24 cellular contexts compared by ENCODE assay signal in the genomic region with DNA sequence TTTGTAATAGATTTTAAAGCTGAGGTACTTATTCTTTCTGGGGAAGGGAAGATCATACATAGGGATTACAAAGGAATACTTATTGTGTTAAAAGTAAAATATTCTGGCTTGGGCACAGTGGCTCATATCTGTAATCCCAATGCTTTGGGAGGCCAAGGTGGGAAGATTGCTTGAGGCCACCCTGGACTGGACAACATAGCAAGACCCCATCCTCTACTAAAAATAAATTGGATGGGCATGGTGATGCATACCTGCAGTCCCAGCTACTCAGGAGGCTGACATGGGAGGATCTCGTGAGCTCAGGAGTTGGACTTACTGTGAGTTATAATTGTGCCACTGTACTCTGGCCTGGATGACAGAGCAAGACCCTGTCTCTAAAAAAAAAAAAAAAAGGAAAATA.
"Had no signal": no experiment of that assay in that cellular context is flagged by ENCODE, and none has a peak within 500 bp of the region (broad histone marks: within the 10 kb centered on the region; RNA-seq: fewer than 3 reads in every experiment).

No MANE protein-coding gene starts in this region.

- DNase-seq: colonic mucosa; effector CD8-positive, alpha-beta T cell; endodermal cell; glutamatergic neuron; heart right ventricle; hippocampal formation; left cardiac atrium; left lung; mesendoderm; naive thymus-derived CD8-positive, alpha-beta T cell; nephron progenitor cell; nucleus accumbens; right cardiac atrium; stimulated activated CD4-positive, alpha-beta T cell treated with anti-CD3 and anti-CD28 coated beads, Interleukin-15, amount 100 ng/mL, for 24 hours; stimulated activated CD4-positive, alpha-beta T cell treated with anti-CD3 and anti-CD28 coated beads, Interleukin-2, amount 100 ng/mL, for 48 hours; stimulated activated naive B cell treated with anti-CD40 and anti-IgM and Interleukin-4, amounts not matched to agents 10 μg/mL and 1 μg/mL and 100 μg/mL, for 72 hours; upper lobe of left lung had no signal

- H3K27me3 ChIP-seq: colonic mucosa, esophagus muscularis mucosa, foreskin keratinocyte, heart right ventricle, left lung, tibial nerve, upper lobe of left lung had no signal

- H3K4me3 Mint-ChIP-seq: dendritic cell treated with granulocyte-macrophage colony-stimulating factor and Interleukin-4, amounts not matched to agents 40 ng/mL and 50 ng/mL, for 4 days; endodermal cell; naive thymus-derived CD8-positive, alpha-beta T cell; nephron progenitor cell; stimulated activated naive B cell treated with anti-CD40 and anti-IgM and Interleukin-4, amounts not matched to agents 10 μg/mL and 1 μg/mL and 100 μg/mL, for 72 hours; stimulated activated naive CD8-positive, alpha-beta T cell treated with anti-CD3 and anti-CD28 coated beads, Interleukin-15, Interleukin-2, amounts not matched to agents 100 ng/mL and 50 ng/mL, for 24 hours had no signal

- H3K9me3 Mint-ChIP-seq: dendritic cell treated with granulocyte-macrophage colony-stimulating factor and Interleukin-4, amounts not matched to agents 40 ng/mL and 50 ng/mL, for 4 days; endodermal cell; naive thymus-derived CD8-positive, alpha-beta T cell; nephron progenitor cell; stimulated activated naive B cell treated with anti-CD40 and anti-IgM and Interleukin-4, amounts not matched to agents 10 μg/mL and 1 μg/mL and 100 μg/mL, for 72 hours; stimulated activated naive CD8-positive, alpha-beta T cell treated with anti-CD3 and anti-CD28 coated beads, Interleukin-15, Interleukin-2, amounts not matched to agents 100 ng/mL and 50 ng/mL, for 24 hours had no signal

- H3K27ac Mint-ChIP-seq: dendritic cell treated with granulocyte-macrophage colony-stimulating factor and Interleukin-4, amounts not matched to agents 40 ng/mL and 50 ng/mL, for 4 days; endodermal cell; naive thymus-derived CD8-positive, alpha-beta T cell; nephron progenitor cell; stimulated activated naive B cell treated with anti-CD40 and anti-IgM and Interleukin-4, amounts not matched to agents 10 μg/mL and 1 μg/mL and 100 μg/mL, for 72 hours; stimulated activated naive CD8-positive, alpha-beta T cell treated with anti-CD3 and anti-CD28 coated beads, Interleukin-15, Interleukin-2, amounts not matched to agents 100 ng/mL and 50 ng/mL, for 24 hours had no signal

- H3K27ac ChIP-seq: colonic mucosa, esophagus muscularis mucosa, foreskin keratinocyte, heart right ventricle, left lung, psoas muscle, thoracic aorta, tibial nerve, upper lobe of left lung had no signal

- H3K9me3 ChIP-seq: colonic mucosa, esophagus muscularis mucosa, heart right ventricle, left lung, psoas muscle, thoracic aorta, tibial nerve, upper lobe of left lung had no signal

- H3K4me3 ChIP-seq: colonic mucosa, esophagus muscularis mucosa, heart right ventricle, left lung, psoas muscle, thoracic aorta, tibial nerve, upper lobe of left lung had no signal

- H3K27me3 Mint-ChIP-seq: dendritic cell treated with granulocyte-macrophage colony-stimulating factor and Interleukin-4, amounts not matched to agents 40 ng/mL and 50 ng/mL, for 4 days; naive thymus-derived CD8-positive, alpha-beta T cell; stimulated activated naive B cell treated with anti-CD40 and anti-IgM and Interleukin-4, amounts not matched to agents 10 μg/mL and 1 μg/mL and 100 μg/mL, for 72 hours; stimulated activated naive CD8-positive, alpha-beta T cell treated with anti-CD3 and anti-CD28 coated beads, Interleukin-15, Interleukin-2, amounts not matched to agents 100 ng/mL and 50 ng/mL, for 24 hours had no signal

- H3K4me1 Mint-ChIP-seq: endodermal cell; nephron progenitor cell; stimulated activated naive B cell treated with anti-CD40 and anti-IgM and Interleukin-4, amounts not matched to agents 10 μg/mL and 1 μg/mL and 100 μg/mL, for 72 hours had no signal

- H3K36me3 ChIP-seq: colonic mucosa, thoracic aorta had no signal

- H3K4me1 ChIP-seq: colonic mucosa, esophagus muscularis mucosa, foreskin keratinocyte, heart right ventricle, left lung, psoas muscle, tibial nerve, upper lobe of left lung had no signal

- ATAC-seq: foreskin keratinocyte; heart right ventricle; left cardiac atrium; left lung; naive thymus-derived CD8-positive, alpha-beta T cell; right cardiac atrium; stimulated activated naive B cell treated with anti-CD40 and anti-IgM and Interleukin-4, amounts not matched to agents 10 μg/mL and 1 μg/mL and 100 μg/mL, for 72 hours had no signal
